ENCODE assay signal across 11 cellular contexts in the genomic region with DNA sequence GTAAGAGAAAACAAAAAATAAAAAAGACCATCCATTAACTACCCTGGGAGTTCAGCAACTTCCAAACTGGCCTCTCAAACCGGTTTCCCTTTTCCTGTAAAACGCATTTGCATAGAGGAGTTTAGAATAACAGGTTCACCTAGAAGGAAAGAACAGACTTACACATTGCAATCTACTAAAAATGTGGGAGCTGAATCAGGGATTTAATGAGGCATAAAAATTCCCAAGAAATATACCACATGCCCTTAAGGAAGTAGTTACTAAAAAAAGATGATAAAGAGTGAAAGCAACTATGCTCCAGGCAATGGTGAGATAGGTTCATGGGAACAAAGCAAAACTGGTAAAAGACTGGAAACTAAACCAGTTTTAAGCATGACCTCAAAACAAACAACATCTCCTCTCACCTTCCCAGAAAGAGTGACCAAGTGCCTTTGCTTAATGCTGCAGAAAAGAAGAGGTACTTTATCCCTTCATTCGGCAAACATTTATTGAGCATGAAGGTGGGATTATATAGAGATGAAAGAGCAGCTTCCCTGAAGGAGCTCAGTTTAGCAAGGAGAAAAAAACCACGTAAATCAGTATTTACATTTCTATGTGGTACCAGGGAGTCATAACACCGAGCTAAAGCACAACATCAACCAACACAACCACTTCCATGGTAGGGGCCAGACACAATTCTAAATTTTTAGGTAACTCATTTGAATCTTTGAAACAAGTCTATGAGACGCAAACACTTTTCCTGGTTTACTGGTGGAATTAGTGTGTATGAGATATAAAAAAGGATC.
A peak's percentile ranks its signal among the peaks of the same experiment; 100 is the strongest.
DNase-seq lines count a peak whose midpoint lies in the region; ATAC-seq and TF ChIP-seq lines count a peak whose summit lies in the region.
"Had no signal": no experiment of that assay in that cellular context is flagged by ENCODE, and none has a peak within 500 bp of the region (broad histone marks: within the 10 kb centered on the region; RNA-seq: fewer than 3 reads in every experiment).

No MANE protein-coding gene starts in this region.

- TF ChIP-seq POLR2A in thyroid gland (IDR thresholded peaks at IDR 0.05) = no peak

- H3K4me3 ChIP-seq in SK-N-MC = peak overlapping the region; percentile 48
- peak overlapping the region; percentile 18 for H3K4me3 ChIP-seq in iPS-18a (ENCODE audit: low read length)
- H3K4me3 ChIP-seq in thyroid gland (replicated peaks in 1 of 3) = no peak overlapping the region
- H3K4me3 ChIP-seq in right atrium auricular region = no peak overlapping the region

- H3K27ac ChIP-seq in SK-N-MC (no peak overlapping the region), iPS-18a (ENCODE audit: low read length) (peak overlapping the region; percentile 81), thyroid gland (peak overlapping the region; percentile 53 to 79 (median 75)), right atrium auricular region (no peak overlapping the region)

- H3K9me3 ChIP-seq in SK-N-MC (ENCODE audit: low read depth, low read length) (no peaks in the 10 kb centered on the region), iPS-18a (ENCODE audit: control insufficient read depth, low read depth, low read length) (no peaks in the 10 kb centered on the region), thyroid gland (no peaks in the 10 kb centered on the region), right atrium auricular region (no peaks in the 10 kb centered on the region)

- DNase-seq in NCI-H510A treated with DMSO at 0.1 percent for 48 hours (lab: John Stamatoyannopoulos, UW) (peak; percentile 17), NCI-H510A (lab: John Stamatoyannopoulos, UW) (no peak), SK-N-MC (ENCODE audit: low read depth, low spot score) (peak; percentile 5), thyroid gland (peak in 1 of 2 donors; percentile 22), NOMO-1 treated with DMSO at 0.1 percent for 48 hours (lab: John Stamatoyannopoulos, UW; ENCODE audit: unreplicated experiment) (no peak), right atrium auricular region (ENCODE audit: low spot score) (no peak)
- DNase-seq: activated gamma-delta T cell; NCI-H187; stimulated activated naive B cell treated with anti-CD40 and anti-IgM and Interleukin-4, amounts not matched to agents 10 μg/mL and 1 μg/mL and 100 μg/mL, for 72 hours had no signal

- no peak overlapping the region for H3K9ac ChIP-seq in SK-N-MC (ENCODE audit: insufficient read length)
- peak overlapping the region; percentile 41 for H3K9ac ChIP-seq in iPS-18a (ENCODE audit: low read length)

- H3K27me3 ChIP-seq in iPS-18a (ENCODE audit: control insufficient read depth, insufficient read depth, low read length) = no peaks in the 10 kb centered on the region
- H3K27me3 ChIP-seq in thyroid gland = no peaks in the 10 kb centered on the region
- no peaks in the 10 kb centered on the region for H3K27me3 ChIP-seq in right atrium auricular region

- peaks cover 26% of the 10 kb centered on the region for H3K4me1 ChIP-seq in iPS-18a (ENCODE audit: control insufficient read depth, low read depth, low read length)
- H3K4me1 ChIP-seq in thyroid gland = peaks cover 36 to 40% of the 10 kb centered on the region in 2 donors
- H3K4me1 ChIP-seq in right atrium auricular region = peaks cover 0 to 34% of the 10 kb centered on the region in 2 donors

- TF ChIP-seq CTCF in thyroid gland (IDR thresholded peaks at IDR 0.05) (peak in 1 of 6 experiments; percentile 6), right atrium auricular region (IDR thresholded peaks at IDR 0.05) (no peak)

- H3K36me3 ChIP-seq in SK-N-MC (ENCODE audit: insufficient read depth, low read length) (no peaks in the 10 kb centered on the region), iPS-18a (ENCODE audit: control insufficient read depth, low read depth, low read length) (no peaks in the 10 kb centered on the region), thyroid gland (no peaks in the 10 kb centered on the region), right atrium auricular region (no peaks in the 10 kb centered on the region)

- intact Hi-C loops in thyroid gland (cut with DNase I) = no loop called here

- WGBS in thyroid gland, 2 donors = 32 to 46% methylated on average over 6 of the region's 6 CpGs

- ATAC-seq in HG03442 (IDR thresholded peaks at IDR 0.05; ENCODE audit: unreplicated experiment) = no peak
- ATAC-seq: stimulated activated naive B cell treated with anti-CD40 and anti-IgM and Interleukin-4, amounts not matched to agents 10 μg/mL and 1 μg/mL and 100 μg/mL, for 72 hours had no signal

Comparison
In these comparisons a context has a peak if more than half of its experiments do, and no peak if none do; other contexts are left out.
1. DNase-seq: peak in NCI-H510A treated with DMSO at 0.1 percent for 48 hours (single experiment) and SK-N-MC (single experiment); none in NCI-H510A (single experiment), NOMO-1 treated with DMSO at 0.1 percent for 48 hours (single experiment) and right atrium auricular region (single experiment).
2. H3K27ac ChIP-seq: peak in iPS-18a (single experiment) and thyroid gland (3 of 3); none in SK-N-MC (single experiment) and right atrium auricular region (0 of 2).
3. H3K4me3 ChIP-seq: peak in SK-N-MC (single experiment) and iPS-18a (single experiment); none in thyroid gland (0 of 3) and right atrium auricular region (0 of 2).